In the genomic region with DNA sequence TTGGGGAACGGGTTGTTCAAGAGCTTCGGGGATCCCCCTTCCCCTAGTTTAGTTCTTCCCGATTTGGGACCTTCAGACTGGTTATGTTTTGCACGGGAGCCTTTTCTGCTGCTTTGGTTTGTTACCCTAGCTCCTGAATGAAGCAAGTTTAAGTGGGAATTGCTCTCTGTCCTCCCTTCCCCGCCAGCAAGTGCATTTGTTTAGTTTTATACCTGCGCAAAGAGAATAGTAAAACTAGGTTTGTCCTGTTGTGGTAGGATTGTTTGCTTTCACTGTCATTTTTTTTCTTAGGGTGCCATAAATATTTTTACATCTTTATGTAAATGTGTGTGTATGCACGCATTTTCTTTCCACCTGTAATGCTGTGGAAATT, we compare ENCODE assay signal across 8 cellular contexts. TPM values are rescaled to one million over a fixed set of nuclear protein-coding genes. Genes with fewer than 3 reads are reported as not detected.
DNase-seq lines count a peak whose midpoint lies in the region; ATAC-seq lines count a peak whose summit lies in the region.

No MANE protein-coding gene starts in this region.

- H3K9ac ChIP-seq in iPS-20b (ENCODE audit: low read depth, low read length): peak overlapping the region; percentile 77; the same call in 1 of the 2 replicates
- H3K9ac ChIP-seq in stomach smooth muscle (ENCODE audit: low read length in 2 of 2): peak overlapping the region in 1 of 2 donors; percentile 64

- no peak overlapping the region for H3K27ac ChIP-seq in iPS-20b (ENCODE audit: low read length)
- H3K27ac ChIP-seq in stomach smooth muscle (ENCODE audit: low read length): no peak overlapping the region

- H3K4me3 ChIP-seq in iPS-20b (ENCODE audit: low read length): peak overlapping the region; percentile 95
- H3K4me3 ChIP-seq in stomach smooth muscle (ENCODE audit: low read length in 2 of 2): peak overlapping the region; percentile 74 to 77

- POLR2A ChIA-PET in activated naive CD8-positive, alpha-beta T cell treated with anti-CD3 and anti-CD28 coated beads, Interleukin-2, amount 10 ng/mL, durations not matched to agents 7 days and 5 days (lab: Charles Lee): no interaction called here

- H3K27me3 Mint-ChIP-seq in activated naive CD8-positive, alpha-beta T cell treated with anti-CD3 and anti-CD28 coated beads, Interleukin-2, amount 10 ng/mL, durations not matched to agents 7 days and 5 days: peaks cover 51% of the 10 kb centered on the region

- H3K9me3 Mint-ChIP-seq in activated naive CD8-positive, alpha-beta T cell treated with anti-CD3 and anti-CD28 coated beads, Interleukin-2, amount 10 ng/mL, durations not matched to agents 7 days and 5 days: no peaks in the 10 kb centered on the region

- peaks cover 6% of the 10 kb centered on the region for H3K4me1 Mint-ChIP-seq in activated naive CD8-positive, alpha-beta T cell treated with anti-CD3 and anti-CD28 coated beads, Interleukin-2, amount 10 ng/mL, durations not matched to agents 7 days and 5 days

- H3K4me1 ChIP-seq in iPS-20b (ENCODE audit: insufficient read depth, low read length) (peaks cover 6% of the 10 kb centered on the region), stomach smooth muscle (ENCODE audit: control insufficient read depth, insufficient read depth, low read length) (peaks cover 6% of the 10 kb centered on the region)

- no peaks in the 10 kb centered on the region for H3K36me3 Mint-ChIP-seq in activated naive CD8-positive, alpha-beta T cell treated with anti-CD3 and anti-CD28 coated beads, Interleukin-2, amount 10 ng/mL, durations not matched to agents 7 days and 5 days

- peak overlapping the region; percentile 91 for H3K4me3 Mint-ChIP-seq in activated naive CD8-positive, alpha-beta T cell treated with anti-CD3 and anti-CD28 coated beads, Interleukin-2, amount 10 ng/mL, durations not matched to agents 7 days and 5 days

- peak; percentile 6 for DNase-seq in NCI-H510A treated with DMSO at 0.1 percent for 48 hours (lab: John Stamatoyannopoulos, UW)
- no peak for DNase-seq in NCI-H510A (lab: John Stamatoyannopoulos, UW)
- no peak for DNase-seq in activated naive CD8-positive, alpha-beta T cell treated with anti-CD3 and anti-CD28 coated beads, Interleukin-2, amount 10 ng/mL, durations not matched to agents 7 days and 5 days
- no peak for DNase-seq in NCI-H1694 treated with DMSO at 0.1 percent for 48 hours (lab: John Stamatoyannopoulos, UW)
- no peak for DNase-seq in NOMO-1 treated with dmso at 0.1 percent for 144 hours (lab: John Stamatoyannopoulos, UW; ENCODE audit: unreplicated experiment)

- H3K27me3 ChIP-seq in iPS-20b (ENCODE audit: insufficient read depth, low read length) (peaks cover 29% of the 10 kb centered on the region), stomach smooth muscle (ENCODE audit: control insufficient read depth in 1 of 2, insufficient read depth in 2 of 2, low read length in 2 of 2) (no peaks in the 10 kb centered on the region)

- H3K9me3 ChIP-seq in iPS-20b (ENCODE audit: insufficient read depth, low read depth, low read length) (no peaks in the 10 kb centered on the region), stomach smooth muscle (ENCODE audit: control insufficient read depth in 2 of 2, low read length in 2 of 2) (no peaks in the 10 kb centered on the region)

- no peak overlapping the region for H3K27ac Mint-ChIP-seq in activated naive CD8-positive, alpha-beta T cell treated with anti-CD3 and anti-CD28 coated beads, Interleukin-2, amount 10 ng/mL, durations not matched to agents 7 days and 5 days

- H3K36me3 ChIP-seq in iPS-20b (ENCODE audit: insufficient read depth, low read depth, low read length) (no peaks in the 10 kb centered on the region), stomach smooth muscle (ENCODE audit: control insufficient read depth in 2 of 2, insufficient read depth in 2 of 2, low read length in 2 of 2) (no peaks in the 10 kb centered on the region)

- no peak for ATAC-seq in activated naive CD8-positive, alpha-beta T cell treated with anti-CD3 and anti-CD28 coated beads, Interleukin-2, amount 10 ng/mL, durations not matched to agents 7 days and 5 days (ENCODE audit: low read depth)
- ATAC-seq in HG02623 (IDR thresholded peaks at IDR 0.05; ENCODE audit: unreplicated experiment): no peak

RNA-seq across cellular contexts. Expression of gene SH3BGRL2, which starts 0.7 kb away (rescaled TPM):
- 1 to 10 TPM in 1 of 2 experiments, under 1 TPM in 1; 0.89 to 1.2 TPM for total RNA-seq in activated naive CD8-positive, alpha-beta T cell treated with anti-CD3 and anti-CD28 coated beads, Interleukin-2, amount 10 ng/mL, durations not matched to agents 7 days and 5 days
